Comparison of ENCODE assay signal across 1 cellular context in genomic region chr22:42090596-42091445, GRCh38.
TF ChIP-seq lines count a peak whose summit lies in the region.

Gene NDUFA6 (minus strand): TSS chr22:42090772. CDS start chr22:42090744, 28 bp downstream.

TF ChIP-seq in HepG2, 621 proteins besides CTCF, POLR2A, EP300 and RAD21 (continued from another document):
- TF ChIP-seq MEIS2 (CRISPR knock-in tag; IDR thresholded peaks at IDR 0.05) (peak; percentile 55; the same call in 1 of the 2 replicates), ZNF441 (CRISPR knock-in tag; IDR thresholded peaks at IDR 0.05; ENCODE audit: borderline replicate concordance) (peak; percentile 36; the same call in 1 of the 2 replicates), LCORL (IDR thresholded peaks at IDR 0.05) (no peak), LCORL (CRISPR knock-in tag; IDR thresholded peaks at IDR 0.05) (peak; percentile 63; the same call in 1 of the 2 replicates), ZBTB40 (IDR thresholded peaks at IDR 0.05) (no peak), ZBTB40 (CRISPR knock-in tag; IDR thresholded peaks at IDR 0.05) (peak; percentile 22; the same call in 1 of the 2 replicates), ATF6 (CRISPR knock-in tag; conservative IDR thresholded peaks at IDR 0.05) (no peak), HMGA1 (CRISPR knock-in tag; conservative IDR thresholded peaks at IDR 0.05) (no peak), FOSL1 (CRISPR knock-in tag; IDR thresholded peaks at IDR 0.05; ENCODE audit: borderline replicate concordance) (0 out of 2 replicates have a peak, but pooled peaks have one; percentile 22), ZBTB20 (CRISPR knock-in tag; IDR thresholded peaks at IDR 0.05; ENCODE audit: borderline replicate concordance, low read depth) (0 out of 2 replicates have a peak, but pooled peaks have one; percentile 34), TP53 (CRISPR knock-in tag; conservative IDR thresholded peaks at IDR 0.05) (0 out of 2 replicates have a peak, but pooled peaks have one; percentile 5), KLF11 (CRISPR knock-in tag; IDR thresholded peaks at IDR 0.05) (no peak), ZNF30 (CRISPR knock-in tag; IDR thresholded peaks at IDR 0.05) (0 out of 2 replicates have a peak, but pooled peaks have one; percentile 42), SCMH1 (CRISPR knock-in tag; IDR thresholded peaks at IDR 0.05; ENCODE audit: borderline replicate concordance) (no peak), ZNF761 (CRISPR knock-in tag; conservative IDR thresholded peaks at IDR 0.05) (no peak), ZNF781 (CRISPR knock-in tag; IDR thresholded peaks at IDR 0.05; ENCODE audit: borderline replicate concordance, not compliant biosample characterization) (no peak), ZNF33B (CRISPR knock-in tag; IDR thresholded peaks at IDR 0.05) (peak; percentile 23; the same call in 1 of the 2 replicates), RBM22 (optimal IDR thresholded peaks at IDR 0.05; ENCODE audit: low read length) (peak; percentile 75), ZSCAN25 (CRISPR knock-in tag; IDR thresholded peaks at IDR 0.05) (peak; percentile 42; the same call in 1 of the 2 replicates), ZBTB21 (CRISPR knock-in tag; IDR thresholded peaks at IDR 0.05) (no peak), ZNF746 (CRISPR knock-in tag; IDR thresholded peaks at IDR 0.05) (no peak; the same call in 1 of the 2 replicates), AKAP8 (CRISPR knock-in tag; IDR thresholded peaks at IDR 0.05) (peak; percentile 57; the same call in 1 of the 2 replicates), ZNF891 (CRISPR knock-in tag; IDR thresholded peaks at IDR 0.05) (0 out of 2 replicates have a peak, but pooled peaks have one; percentile 71), ZNF251 (CRISPR knock-in tag; IDR thresholded peaks at IDR 0.05) (no peak), JDP2 (CRISPR knock-in tag; IDR thresholded peaks at IDR 0.05; ENCODE audit: borderline replicate concordance) (no peak), ZNF687 (CRISPR knock-in tag; IDR thresholded peaks at IDR 0.05) (peak; percentile 89), MTA1 (CRISPR knock-in tag; IDR thresholded peaks at IDR 0.05; ENCODE audit: borderline replicate concordance) (peak; percentile 60), ZNF501 (CRISPR knock-in tag; IDR thresholded peaks at IDR 0.05) (peak; percentile 80), PAX8 (CRISPR knock-in tag; IDR thresholded peaks at IDR 0.05; ENCODE audit: borderline replicate concordance) (no peak), SP4 (CRISPR knock-in tag; IDR thresholded peaks at IDR 0.05) (peak; percentile 50), SUZ12 (IDR thresholded peaks at IDR 0.05; ENCODE audit: low read depth, low read length) (no peak), DPF2 (CRISPR knock-in tag; IDR thresholded peaks at IDR 0.05; ENCODE audit: borderline replicate concordance, low read depth) (no peak), ZNF7 (CRISPR knock-in tag; IDR thresholded peaks at IDR 0.05) (no peak), ZBTB7B (CRISPR knock-in tag; IDR thresholded peaks at IDR 0.05) (0 out of 2 replicates have a peak, but pooled peaks have one; percentile 4), HNRNPH1 (optimal IDR thresholded peaks at IDR 0.05; ENCODE audit: low read depth, low read length) (no peak), ZNF691 (CRISPR knock-in tag; IDR thresholded peaks at IDR 0.05; ENCODE audit: borderline replicate concordance, low read depth) (no peak), THYN1 (CRISPR knock-in tag; IDR thresholded peaks at IDR 0.05; ENCODE audit: borderline replicate concordance, low read depth) (no peak), KAT2B (IDR thresholded peaks at IDR 0.05; ENCODE audit: borderline replicate concordance, low read depth, low read length) (no peak)
